ENCODE assay signal across 25 cellular contexts in genomic region chrX:16112428-16112827, GRCh38. TPM values are rescaled to one million over a fixed set of nuclear protein-coding genes. Genes with fewer than 3 reads are reported as not detected.
DNase-seq lines count a peak whose midpoint lies in the region; ATAC-seq and TF ChIP-seq lines count a peak whose summit lies in the region.
"Had no signal": no experiment of that assay in that cellular context is flagged by ENCODE, and none has a peak within 500 bp of the region (broad histone marks: within the 10 kb centered on the region; RNA-seq: fewer than 3 reads in every experiment).

No MANE protein-coding gene starts in this region.

- ATAC-seq in SK-N-SH treated with all-trans-retinoic acid at 6 μM for 48 hours = peak; percentile 80
- ATAC-seq in GM19467 (IDR thresholded peaks at IDR 0.05; ENCODE audit: unreplicated experiment) = no peak
- ATAC-seq: activated naive CD8-positive, alpha-beta T cell treated with anti-CD3 and anti-CD28 coated beads, Interleukin-2, amount 50 U/mL, for 24 hours; naive thymus-derived CD4-positive, alpha-beta T cell; right cardiac atrium had no signal

- POLR2A ChIA-PET in AG04450 (lab: Yijun Ruan, JAX) = no interaction called here

- no peak overlapping the region for H3K23ac ChIP-seq in mesenchymal stem cell (ENCODE audit: low read length in 2 of 2)

- H3K9ac ChIP-seq in GM23248 (no peak overlapping the region), mesenchymal stem cell (ENCODE audit: low read length) (no peak overlapping the region)

- H2AFZ ChIP-seq in GM23248 (no peak overlapping the region), mesenchymal stem cell (ENCODE audit: low read depth, low read length) (no peak overlapping the region)

- H4K8ac ChIP-seq in mesenchymal stem cell (ENCODE audit: low read length) = no peak overlapping the region

- in situ Hi-C loops in GM23248 (cut with MboI) = no loop called here

- no peaks in the 10 kb centered on the region for H4K20me1 ChIP-seq in GM23248 (ENCODE audit: insufficient read depth)

- no peak overlapping the region for H4K91ac ChIP-seq in mesenchymal stem cell (ENCODE audit: low read length)

- H3K79me1 ChIP-seq in mesenchymal stem cell (replicated peaks; ENCODE audit: low read length, poor library complexity, severe bottlenecking) = no peaks in the 10 kb centered on the region

- H3K27ac ChIP-seq in AG04450 (ENCODE audit: low read depth, low read length) = no peak overlapping the region
- no peak overlapping the region for H3K27ac ChIP-seq in GM23248
- H3K27ac ChIP-seq in mesenchymal stem cell (ENCODE audit: low read length, poor library complexity, severe bottlenecking) = no peak overlapping the region
- H3K27ac ChIP-seq: coronary artery, transverse colon had no signal

- H3K4me3 ChIP-seq in AG04450 (ENCODE audit: low read depth, low read length) (no peak overlapping the region), GM23248 (no peak overlapping the region), mesenchymal stem cell (ENCODE audit: insufficient read depth in 1 of 2, low read depth in 1 of 2, low read length in 2 of 2) (no peak overlapping the region)
- H3K4me3 ChIP-seq: coronary artery, transverse colon had no signal

- DNase-seq in AG04450 (ENCODE audit: low read depth, low spot score) = no peak
- peak; percentile 15 for DNase-seq in GM23248
- peak; percentile 0 for DNase-seq in mesenchymal stem cell
- DNase-seq in HUDEP-2 (lab: John Stamatoyannopoulos, UW; ENCODE audit: unreplicated experiment in 76 of 76) = no peak
- DNase-seq in stimulated activated CD4-positive, alpha-beta T cell treated with anti-CD3 and anti-CD28 coated beads, Interleukin-2, amount 100 ng/mL, for 48 hours = no peak
- no peak for DNase-seq in OCI-M2 (lab: John Stamatoyannopoulos, UW; ENCODE audit: unreplicated experiment)
- DNase-seq: activated CD4-positive, alpha-beta memory T cell treated with anti-CD3 and anti-CD28 coated beads for 36 hours; activated CD4-positive, CD25-positive, alpha-beta regulatory T cell; activated effector memory CD4-positive, alpha-beta T cell treated with Interleukin-2 at 50 U/mL for 16 hours; activated naive CD8-positive, alpha-beta T cell treated with anti-CD3 and anti-CD28 coated beads, Interleukin-2, amount 50 U/mL, for 24 hours; naive thymus-derived CD4-positive, alpha-beta T cell; NCI-H1417; NCI-H446; right cardiac atrium; RPMI8226; stimulated activated CD4-positive, alpha-beta T cell treated with anti-CD3 and anti-CD28 coated beads, Interleukin-15, amount 100 ng/mL, for 24 hours; stimulated activated CD8-positive, alpha-beta memory T cell treated with anti-CD3 and anti-CD28 coated beads, Interleukin-4, amount 100 ng/mL, for 48 hours; transverse colon had no signal

- TF ChIP-seq CTCF in AG04450 (IDR thresholded peaks at IDR 0.05; ENCODE audit: low read depth, low read length) = peak; percentile 20; the same call in 1 of the 2 replicates

- no peak overlapping the region for H3K18ac ChIP-seq in mesenchymal stem cell (ENCODE audit: low read depth in 1 of 2, low read length in 2 of 2)

- WGBS in GM23248 (ENCODE audit: low coverage in 1 of 2, low lambda C conversion rate in 2 of 2, missing lambda C conversion rate in 2 of 2), 2 experiments = 81 to 94% methylated on average over 2 of the region's 2 CpGs
- 51% methylated on average over 2 of the region's 2 CpGs for WGBS in mesenchymal stem cell

- no peak overlapping the region for H2BK12ac ChIP-seq in mesenchymal stem cell (ENCODE audit: low read length in 2 of 2)

- H3K4me1 ChIP-seq in GM23248 (ENCODE audit: insufficient read depth) (peaks cover 3% of the 10 kb centered on the region; the same call in 1 of the 2 replicates), mesenchymal stem cell (ENCODE audit: control insufficient read depth, insufficient read depth, low read depth, low read length) (no peaks in the 10 kb centered on the region)
- H3K4me1 ChIP-seq: transverse colon had no signal

- H2BK120ac ChIP-seq in mesenchymal stem cell (ENCODE audit: low read depth, low read length) = no peak overlapping the region

- no peak overlapping the region for H2BK5ac ChIP-seq in mesenchymal stem cell (ENCODE audit: low read depth, low read length, poor library complexity, severe bottlenecking)

- H3F3A ChIP-seq in GM23248 (ENCODE audit: insufficient read depth) = peaks cover 12% of the 10 kb centered on the region

- no peak overlapping the region for H3K4ac ChIP-seq in mesenchymal stem cell (ENCODE audit: low read depth in 1 of 2, low read length in 2 of 2)

- no peaks in the 10 kb centered on the region for H3K9me3 ChIP-seq in AG04450 (ENCODE audit: control insufficient read depth, insufficient read depth, low read length)
- no peaks in the 10 kb centered on the region for H3K9me3 ChIP-seq in GM23248 (ENCODE audit: low read depth)
- peaks cover 6% of the 10 kb centered on the region for H3K9me3 ChIP-seq in mesenchymal stem cell (ENCODE audit: control insufficient read depth, low read length)
- H3K9me3 ChIP-seq: transverse colon had no signal

- H3K27me3 ChIP-seq in AG04450 (ENCODE audit: control insufficient read depth, insufficient read depth, low read length) = no peaks in the 10 kb centered on the region
- peaks cover 4% of the 10 kb centered on the region; the same call in 1 of the 2 replicates for H3K27me3 ChIP-seq in GM23248 (replicated peaks; ENCODE audit: insufficient read depth)
- H3K27me3 ChIP-seq in mesenchymal stem cell (ENCODE audit: control insufficient read depth in 1 of 2, insufficient read depth in 1 of 2, low read length in 2 of 2) = peaks cover 0 to 24% of the 10 kb centered on the region in 2 experiments
- H3K27me3 ChIP-seq: transverse colon had no signal

- CTCF ChIA-PET in AG04450 (lab: Charles Lee) = interaction anchor here (1.3 to 2.6 kb wide), 3 partner anchors 9 to 324 kb away, joined by 3 to 13 read pairs (median 3); partner anchors contain the start of gene GRPR

- no peak overlapping the region for H3K14ac ChIP-seq in mesenchymal stem cell (ENCODE audit: low read length in 2 of 2)

- H3K9me2 ChIP-seq in GM23248 (ENCODE audit: insufficient read depth) = no peaks in the 10 kb centered on the region

- no peaks in the 10 kb centered on the region for H3K79me2 ChIP-seq in GM23248 (ENCODE audit: insufficient read depth)

- H3K4me2 ChIP-seq in GM23248 (ENCODE audit: unreplicated experiment) = no peak overlapping the region
- H3K4me2 ChIP-seq in mesenchymal stem cell (ENCODE audit: low read length, poor library complexity, severe bottlenecking) = no peak overlapping the region

- no peak overlapping the region for H2AK5ac ChIP-seq in mesenchymal stem cell (ENCODE audit: low read length, severe bottlenecking)

- H3K36me3 ChIP-seq in GM23248 (ENCODE audit: low read depth) (no peaks in the 10 kb centered on the region), mesenchymal stem cell (ENCODE audit: control insufficient read depth in 1 of 2, insufficient read depth in 2 of 2, low read depth in 1 of 2, low read length in 2 of 2) (no peaks in the 10 kb centered on the region)
- H3K36me3 ChIP-seq: transverse colon had no signal

- H2BK15ac ChIP-seq in mesenchymal stem cell (ENCODE audit: low read depth, poor library complexity, severe bottlenecking) = no peak overlapping the region

TF ChIP-seq in SK-N-SH treated with all-trans-retinoic acid at 6 μM for 48 hours, 23 proteins besides CTCF, POLR2A, EP300 and RAD21 (continues in another document):
- no peak for TF ChIP-seq ZC3H10 (CRISPR knock-in tag; IDR thresholded peaks at IDR 0.05)
- TF ChIP-seq ESRRG (CRISPR knock-in tag; IDR thresholded peaks at IDR 0.05) = no peak
- TF ChIP-seq PPARA (CRISPR knock-in tag; IDR thresholded peaks at IDR 0.05; ENCODE audit: borderline replicate concordance) = no peak
- no peak for TF ChIP-seq TSHZ2 (CRISPR knock-in tag; IDR thresholded peaks at IDR 0.05)
- TF ChIP-seq GLIS3 (CRISPR knock-in tag; IDR thresholded peaks at IDR 0.05) = no peak

RNA-seq across cellular contexts. Expression of gene GRPR, which starts 10.9 kb away (rescaled TPM):
- polyA plus RNA-seq in AG04450 (2011; rRNA removed) (1.7 and 2.0 TPM in 2 replicates), GM23248 (2016; fragmentation: Nextera tagmentation; extraction: Ambion mirVana) (0.13 and 0.32 TPM in 2 replicates)
- polyA minus RNA-seq in AG04450 (2011; rRNA and poly(A)+ RNA removed) = 3.6 and 4.6 TPM in 2 replicates
- total RNA-seq in GM23248 (2014; rRNA removed; shearing (Covaris generic)) = not detected in 2 replicates
- 0.14 TPM for polyA plus RNA-seq in mesenchymal stem cell (2013, experiment 1 of 2)
- polyA plus RNA-seq in mesenchymal stem cell (2013, experiment 2 of 2) = 0.11 TPM
- total RNA-seq: activated CD4-positive, alpha-beta memory T cell treated with anti-CD3 and anti-CD28 coated beads for 36 hours; G401 had no signal
- polyA plus RNA-seq: naive thymus-derived CD4-positive, alpha-beta T cell; right cardiac atrium had no signal

RNA-seq across cellular contexts. Expression of gene MAGEB17, which starts 54.9 kb away (rescaled TPM):
- 0.05 TPM in 1 of 2 replicates, not detected in the other for polyA plus RNA-seq in AG04450 (2011; rRNA removed)
- polyA minus RNA-seq in AG04450 (2011; rRNA and poly(A)+ RNA removed) = not detected in 2 replicates
- not detected in 2 replicates for total RNA-seq in GM23248 (2014; rRNA removed; shearing (Covaris generic))
- polyA plus RNA-seq in GM23248 (2016; fragmentation: Nextera tagmentation; extraction: Ambion mirVana) = not detected in 2 replicates
- polyA plus RNA-seq in mesenchymal stem cell (2013, experiment 1 of 2) = 0.03 TPM
- not detected for polyA plus RNA-seq in mesenchymal stem cell (2013, experiment 2 of 2)
- total RNA-seq: activated CD4-positive, alpha-beta memory T cell treated with anti-CD3 and anti-CD28 coated beads for 36 hours; fibroblast of lung; G401; naive thymus-derived CD4-positive, alpha-beta T cell; omental fat pad; right cardiac atrium had no signal
- polyA plus RNA-seq: CD14-positive monocyte; naive thymus-derived CD4-positive, alpha-beta T cell; right cardiac atrium had no signal

Comparison
In these comparisons a context has a peak if more than half of its experiments do, and no peak if none do; other contexts are left out.
1. DNase-seq: peak in GM23248 (single experiment) and mesenchymal stem cell (single experiment); none in AG04450 (single experiment), HUDEP-2 (0 of 76), stimulated activated CD4-positive, alpha-beta T cell treated with anti-CD3 and anti-CD28 coated beads, Interleukin-2, amount 100 ng/mL, for 48 hours (0 of 2) and OCI-M2 (single experiment).